ENCODE assay signal across 8 cellular contexts in genomic region chr22:22342697-22343602, GRCh38.
DNase-seq lines count a peak whose midpoint lies in the region; ATAC-seq lines count a peak whose summit lies in the region.

No MANE protein-coding gene starts in this region.

- in situ Hi-C loops in Caki2 (cut with HindIII; ENCODE audit: low pct_unique_long_range_greater_than_20kb, low sequenced_read_pairs) = loop anchor here (25.0 kb wide), 1 partner anchor 244 kb away; no protein-coding TSS in a partner anchor

- peak; percentile 61 for ATAC-seq in activated naive CD8-positive, alpha-beta T cell treated with anti-CD3 and anti-CD28 coated beads, Interleukin-2, amount 50 U/mL, for 24 hours
- ATAC-seq in GM18868 (IDR thresholded peaks at IDR 0.05; ENCODE audit: unreplicated experiment) = no peak

- DNase-seq in Caki2 (ENCODE audit: low read depth) (peak; percentile 40), SK-N-DZ (ENCODE audit: low spot score) (peak; percentile 32), iPS DF 4.7 (ENCODE audit: extremely low read depth, low spot score) (peak; percentile 74), SKM-1 treated with dmso at 0.1 percent for 144 hours (lab: John Stamatoyannopoulos, UW; ENCODE audit: unreplicated experiment) (no peak)
- peak; percentile 78 for DNase-seq in activated naive CD8-positive, alpha-beta T cell treated with anti-CD3 and anti-CD28 coated beads, Interleukin-2, amount 50 U/mL, for 24 hours
- peak; percentile 73 for DNase-seq in stimulated activated CD4-positive, alpha-beta T cell treated with anti-CD3 and anti-CD28 coated beads, Interleukin-4, amount 100 ng/mL, for 1 hour

- H3K4me1 Mint-ChIP-seq in IgD-negative memory B cell = peaks cover 16 to 19% (median 17%) of the 10 kb centered on the region in 3 donors
- H3K4me1 Mint-ChIP-seq in activated naive CD8-positive, alpha-beta T cell treated with anti-CD3 and anti-CD28 coated beads, Interleukin-2, amount 50 U/mL, for 24 hours = peaks cover 5% of the 10 kb centered on the region

- H3K9me3 Mint-ChIP-seq in IgD-negative memory B cell = no peaks in the 10 kb centered on the region
- no peaks in the 10 kb centered on the region for H3K9me3 Mint-ChIP-seq in activated naive CD8-positive, alpha-beta T cell treated with anti-CD3 and anti-CD28 coated beads, Interleukin-2, amount 50 U/mL, for 24 hours

- peaks cover 2% of the 10 kb centered on the region for H3K36me3 Mint-ChIP-seq in IgD-negative memory B cell
- no peaks in the 10 kb centered on the region for H3K36me3 Mint-ChIP-seq in activated naive CD8-positive, alpha-beta T cell treated with anti-CD3 and anti-CD28 coated beads, Interleukin-2, amount 50 U/mL, for 24 hours (ENCODE audit: low read depth)

- H3K4me3 Mint-ChIP-seq in IgD-negative memory B cell = peak overlapping the region; percentile 22 to 92 (median 51)
- no peak overlapping the region for H3K4me3 Mint-ChIP-seq in activated naive CD8-positive, alpha-beta T cell treated with anti-CD3 and anti-CD28 coated beads, Interleukin-2, amount 50 U/mL, for 24 hours

- H3K27me3 Mint-ChIP-seq in IgD-negative memory B cell = peaks cover 7% of the 10 kb centered on the region
- peaks cover 2% of the 10 kb centered on the region for H3K27me3 Mint-ChIP-seq in activated naive CD8-positive, alpha-beta T cell treated with anti-CD3 and anti-CD28 coated beads, Interleukin-2, amount 50 U/mL, for 24 hours

- peak overlapping the region in 2 of 3 donors; percentile 36 to 88 for H3K27ac Mint-ChIP-seq in IgD-negative memory B cell
- H3K27ac Mint-ChIP-seq in activated naive CD8-positive, alpha-beta T cell treated with anti-CD3 and anti-CD28 coated beads, Interleukin-2, amount 50 U/mL, for 24 hours = peak overlapping the region; percentile 15
